ENCODE assay signal across 25 cellular contexts in genomic region chr7:106151459-106152312, GRCh38.
"Had no signal": no experiment of that assay in that cellular context is flagged by ENCODE, and none has a peak within 500 bp of the region (broad histone marks: within the 10 kb centered on the region; RNA-seq: fewer than 3 reads in every experiment).

No MANE protein-coding gene starts in this region.

- DNase-seq: activated CD4-positive, alpha-beta T cell treated with anti-CD3 and anti-CD28 coated beads, Interleukin-2, amount 10 ng/mL, durations not matched to agents 7 days and 5 days; activated CD4-positive, CD25-positive, alpha-beta regulatory T cell treated with anti-CD3 and anti-CD28 coated beads, Interleukin-2, amount 50 U/mL, for 72 hours; activated CD8-positive, alpha-beta memory T cell treated with anti-CD3 and anti-CD28 coated beads, Interleukin-2, amount 10 ng/mL, durations not matched to agents 7 days and 5 days; activated CD8-positive, alpha-beta T cell treated with anti-CD3 and anti-CD28 coated beads for 36 hours; activated gamma-delta T cell; activated T-cell treated with anti-CD3 and anti-CD28 coated beads for 4 hours; effector memory CD4-positive, alpha-beta T cell; foreskin melanocyte; glutamatergic neuron; left cardiac atrium; lower lobe of right lung; naive thymus-derived CD8-positive, alpha-beta T cell; retina; stomach; T-cell; testis; trophoblast cell; uterus had no signal

- H3K4me2 ChIP-seq: neural progenitor cell had no signal

- H3K36me3 Mint-ChIP-seq: activated CD8-positive, alpha-beta memory T cell treated with anti-CD3 and anti-CD28 coated beads, Interleukin-2, amount 10 ng/mL, durations not matched to agents 7 days and 5 days; activated naive CD4-positive, alpha-beta T cell treated with anti-CD3 and anti-CD28 coated beads, Interleukin-2, amount 50 U/mL, for 72 hours; naive thymus-derived CD8-positive, alpha-beta T cell; neural progenitor cell; T-cell had no signal

- H3K9me3 ChIP-seq: lower lobe of right lung, stomach, testis, uterus had no signal

- H3K9ac ChIP-seq: neural progenitor cell had no signal

- H3K4me3 ChIP-seq: lower lobe of right lung, neural progenitor cell, stomach, testis, uterus had no signal

- H2AFZ ChIP-seq: neural progenitor cell had no signal

- H3K27ac ChIP-seq: lower lobe of right lung, neural progenitor cell, stomach, testis, uterus, VCaP had no signal

- H3K27ac Mint-ChIP-seq: activated CD4-positive, alpha-beta T cell treated with anti-CD3 and anti-CD28 coated beads, Interleukin-2, amount 10 ng/mL, durations not matched to agents 7 days and 5 days; activated CD8-positive, alpha-beta memory T cell treated with anti-CD3 and anti-CD28 coated beads, Interleukin-2, amount 10 ng/mL, durations not matched to agents 7 days and 5 days; activated CD8-positive, alpha-beta T cell treated with anti-CD3 and anti-CD28 coated beads for 36 hours; activated naive CD4-positive, alpha-beta T cell treated with anti-CD3 and anti-CD28 coated beads, Interleukin-2, amount 50 U/mL, for 72 hours; activated T-helper 1 cell treated with anti-CD3 and anti-CD28 coated beads, Interleukin-12 subunit alpha, Interleukin-12 subunit beta, Interleukin-2, Interleukin-4 antibody, amounts not matched to agents 30 ng/mL and 10 ng/mL and 1 ng/mL, durations not matched to agents 14 hours and 24 hours and 36 hours; naive thymus-derived CD8-positive, alpha-beta T cell; neural progenitor cell; progenitor cell of endocrine pancreas; T-cell; T-helper 2 cell treated with Interferon-gamma antibody and Interleukin-4, amounts not matched to agents 5 μg/mL and 100 μg/mL, for 36 hours had no signal

- ATAC-seq: activated CD8-positive, alpha-beta memory T cell treated with anti-CD3 and anti-CD28 coated beads, Interleukin-2, amount 10 ng/mL, durations not matched to agents 7 days and 5 days; activated CD8-positive, alpha-beta T cell treated with anti-CD3 and anti-CD28 coated beads for 36 hours; activated naive CD4-positive, alpha-beta T cell treated with anti-CD3 and anti-CD28 coated beads, Interleukin-2, amount 50 U/mL, for 72 hours; left cardiac atrium; lower lobe of right lung; naive thymus-derived CD8-positive, alpha-beta T cell; T-cell had no signal

- H3K27me3 ChIP-seq: neural progenitor cell, stomach, testis, uterus had no signal

- H3K36me3 ChIP-seq: lower lobe of right lung, neural progenitor cell, stomach, uterus had no signal

- H3K4me1 ChIP-seq: lower lobe of right lung, neural progenitor cell, uterus had no signal

- H3K4me3 Mint-ChIP-seq: activated CD4-positive, alpha-beta T cell treated with anti-CD3 and anti-CD28 coated beads, Interleukin-2, amount 10 ng/mL, durations not matched to agents 7 days and 5 days; activated CD8-positive, alpha-beta memory T cell treated with anti-CD3 and anti-CD28 coated beads, Interleukin-2, amount 10 ng/mL, durations not matched to agents 7 days and 5 days; activated CD8-positive, alpha-beta T cell treated with anti-CD3 and anti-CD28 coated beads for 36 hours; activated T-helper 1 cell treated with anti-CD3 and anti-CD28 coated beads, Interleukin-12 subunit alpha, Interleukin-12 subunit beta, Interleukin-2, Interleukin-4 antibody, amounts not matched to agents 30 ng/mL and 10 ng/mL and 1 ng/mL, durations not matched to agents 14 hours and 24 hours and 36 hours; central memory CD8-positive, alpha-beta T cell; naive thymus-derived CD8-positive, alpha-beta T cell; neural progenitor cell; T-cell; T-helper 2 cell treated with Interferon-gamma antibody and Interleukin-4, amounts not matched to agents 5 μg/mL and 100 μg/mL, for 36 hours had no signal

- H3K9me3 Mint-ChIP-seq: activated CD4-positive, alpha-beta T cell treated with anti-CD3 and anti-CD28 coated beads, Interleukin-2, amount 10 ng/mL, durations not matched to agents 7 days and 5 days; activated CD8-positive, alpha-beta T cell treated with anti-CD3 and anti-CD28 coated beads for 36 hours; activated naive CD4-positive, alpha-beta T cell treated with anti-CD3 and anti-CD28 coated beads, Interleukin-2, amount 50 U/mL, for 72 hours; activated T-helper 1 cell treated with anti-CD3 and anti-CD28 coated beads, Interleukin-12 subunit alpha, Interleukin-12 subunit beta, Interleukin-2, Interleukin-4 antibody, amounts not matched to agents 30 ng/mL and 10 ng/mL and 1 ng/mL, durations not matched to agents 14 hours and 24 hours and 36 hours; central memory CD8-positive, alpha-beta T cell; naive thymus-derived CD8-positive, alpha-beta T cell; neural progenitor cell; T-cell; T-helper 2 cell treated with Interferon-gamma antibody and Interleukin-4, amounts not matched to agents 5 μg/mL and 100 μg/mL, for 36 hours had no signal
